ENCODE assay signal across 16 cellular contexts in the genomic region with DNA sequence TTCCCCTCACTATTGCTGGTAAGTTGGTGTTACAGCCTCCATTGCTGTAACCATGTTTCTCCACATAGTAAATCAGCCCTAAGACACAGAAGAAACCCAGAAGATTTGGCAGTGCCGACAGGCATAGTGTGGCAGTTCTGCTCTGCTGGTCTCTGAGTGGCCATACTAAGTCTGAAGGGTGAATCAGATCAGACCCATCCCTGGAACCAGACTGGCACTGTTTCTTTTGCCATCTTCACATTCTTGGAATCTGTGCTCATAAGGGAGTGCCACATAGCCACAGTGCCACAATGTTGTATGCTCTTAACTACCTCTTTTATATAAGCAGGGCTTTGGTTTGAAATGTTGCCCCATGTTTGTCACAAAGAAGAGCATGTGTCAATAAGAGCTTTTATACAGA.
A peak's percentile ranks its signal among the peaks of the same experiment; 100 is the strongest.
DNase-seq lines count a peak whose midpoint lies in the region; ATAC-seq and TF ChIP-seq lines count a peak whose summit lies in the region.
"Had no signal": no experiment of that assay in that cellular context is flagged by ENCODE, and none has a peak within 500 bp of the region (broad histone marks: within the 10 kb centered on the region; RNA-seq: fewer than 3 reads in every experiment).

No MANE protein-coding gene starts in this region.

- H3K9me3 ChIP-seq in gastroesophageal sphincter, result no peaks in the 10 kb centered on the region
- no peaks in the 10 kb centered on the region for H3K9me3 ChIP-seq in tibial artery
- H3K9me3 ChIP-seq: heart left ventricle, prostate gland, upper lobe of left lung had no signal

- intact Hi-C loops in tibial artery (cut with DNase I; ENCODE audit: low total_unique reads), result no loop called here
- intact Hi-C loops in activated CD4-positive, alpha-beta T cell treated with anti-CD3 and anti-CD28 coated beads for 36 hours (cut with DNase I, micrococcal nuclease), result no loop called here

- no peak overlapping the region for H3K27ac Mint-ChIP-seq in activated CD4-positive, alpha-beta T cell treated with anti-CD3 and anti-CD28 coated beads for 36 hours
- H3K27ac Mint-ChIP-seq: activated naive CD4-positive, alpha-beta T cell treated with anti-CD3 and anti-CD28 coated beads, Interleukin-2, amount 10 ng/mL, durations not matched to agents 7 days and 5 days had no signal

- H3K27ac ChIP-seq in gastroesophageal sphincter (peak overlapping the region; percentile 74 to 92 (median 86)), tibial artery (peak overlapping the region; percentile 78 to 88)
- H3K27ac ChIP-seq: prostate gland had no signal

- DNase-seq in tibial artery (no peak), NCI-H2227 (lab: John Stamatoyannopoulos, UW; ENCODE audit: unreplicated experiment) (no peak)
- DNase-seq in activated CD4-positive, alpha-beta T cell treated with anti-CD3 and anti-CD28 coated beads for 36 hours, result no peak
- no peak for DNase-seq in activated naive CD4-positive, alpha-beta T cell treated with Interleukin-2 at 50 U/mL for 16 hours
- DNase-seq: activated CD4-positive, alpha-beta T cell treated with anti-CD3 and anti-CD28 coated beads, Interleukin-2, amount 50 U/mL, for 1 hour; activated naive CD4-positive, alpha-beta T cell treated with anti-CD3 and anti-CD28 coated beads, Interleukin-2, amount 10 ng/mL, durations not matched to agents 7 days and 5 days; dermis blood vessel endothelial cell; GOT3; heart left ventricle; mesendoderm; NCI-H1048 had no signal

- H3K4me3 ChIP-seq in gastroesophageal sphincter (no peak overlapping the region), tibial artery (no peak overlapping the region)
- H3K4me3 ChIP-seq: heart left ventricle, prostate gland, upper lobe of left lung had no signal

- H3K4me3 Mint-ChIP-seq in activated CD4-positive, alpha-beta T cell treated with anti-CD3 and anti-CD28 coated beads for 36 hours, result no peak overlapping the region
- H3K4me3 Mint-ChIP-seq: activated naive CD4-positive, alpha-beta T cell treated with anti-CD3 and anti-CD28 coated beads, Interleukin-2, amount 10 ng/mL, durations not matched to agents 7 days and 5 days had no signal

- H3K27me3 ChIP-seq in gastroesophageal sphincter, result no peaks in the 10 kb centered on the region
- H3K27me3 ChIP-seq in tibial artery, result no peaks in the 10 kb centered on the region
- H3K27me3 ChIP-seq: heart left ventricle had no signal

- peaks cover 10% of the 10 kb centered on the region for H3K4me1 Mint-ChIP-seq in activated CD4-positive, alpha-beta T cell treated with anti-CD3 and anti-CD28 coated beads for 36 hours

- TF ChIP-seq CTCF in gastroesophageal sphincter (IDR thresholded peaks at IDR 0.05), result no peak
- no peak for TF ChIP-seq CTCF in tibial artery (IDR thresholded peaks at IDR 0.05)

- H3K36me3 ChIP-seq in gastroesophageal sphincter (peaks cover 0 to 66% of the 10 kb centered on the region in 2 donors), tibial artery (peaks cover 24 to 46% (median 24%) of the 10 kb centered on the region in 3 donors)
- H3K36me3 ChIP-seq: prostate gland had no signal

- ATAC-seq in GM19452 (IDR thresholded peaks at IDR 0.05; ENCODE audit: unreplicated experiment) (peak; percentile 1), HG03571 (IDR thresholded peaks at IDR 0.05; ENCODE audit: unreplicated experiment) (peak; percentile 11), gastroesophageal sphincter (no peak)
- no peak for ATAC-seq in activated CD4-positive, alpha-beta T cell treated with anti-CD3 and anti-CD28 coated beads for 36 hours

- TF ChIP-seq POLR2A in gastroesophageal sphincter (IDR thresholded peaks at IDR 0.05), result no peak

- 83 to 100% methylated on average over 1 of the region's 1 CpG for WGBS in gastroesophageal sphincter (ENCODE audit: low coverage in 1 of 2), 2 donors

- POLR2A ChIA-PET in activated CD4-positive, alpha-beta T cell treated with anti-CD3 and anti-CD28 coated beads for 36 hours (lab: Charles Lee), result no interaction called here

- CTCF ChIA-PET in activated CD4-positive, alpha-beta T cell treated with anti-CD3 and anti-CD28 coated beads for 36 hours (lab: Charles Lee), result interaction anchor here (0.6 kb wide), 1 partner anchor 19 kb away, joined by 4 read pairs; no protein-coding TSS in a partner anchor

- H3K9me3 Mint-ChIP-seq in activated CD4-positive, alpha-beta T cell treated with anti-CD3 and anti-CD28 coated beads for 36 hours (ENCODE audit: low read depth), result no peaks in the 10 kb centered on the region
- H3K9me3 Mint-ChIP-seq: activated naive CD4-positive, alpha-beta T cell treated with anti-CD3 and anti-CD28 coated beads, Interleukin-2, amount 10 ng/mL, durations not matched to agents 7 days and 5 days had no signal

- peaks cover 29% of the 10 kb centered on the region for H3K27me3 Mint-ChIP-seq in activated CD4-positive, alpha-beta T cell treated with anti-CD3 and anti-CD28 coated beads for 36 hours

- no peak for TF ChIP-seq EP300 in gastroesophageal sphincter (IDR thresholded peaks at IDR 0.05)

- H3K36me3 Mint-ChIP-seq in activated CD4-positive, alpha-beta T cell treated with anti-CD3 and anti-CD28 coated beads for 36 hours (ENCODE audit: low read depth), result peaks cover 2% of the 10 kb centered on the region

- peaks cover 32 to 99% (median 37%) of the 10 kb centered on the region in 3 donors for H3K4me1 ChIP-seq in gastroesophageal sphincter
- H3K4me1 ChIP-seq in tibial artery, result peaks cover 5 to 99% (median 61%) of the 10 kb centered on the region in 4 donors
- H3K4me1 ChIP-seq: prostate gland had no signal

Comparison
In these comparisons a context has a peak if more than half of its experiments do, and no peak if none do; other contexts are left out.
1. ATAC-seq: peak in GM19452 (single experiment) and HG03571 (single experiment); none in gastroesophageal sphincter (single experiment) and activated CD4-positive, alpha-beta T cell treated with anti-CD3 and anti-CD28 coated beads for 36 hours (single experiment).